Comparison of ENCODE assay signal across 28 cellular contexts in the genomic region with DNA sequence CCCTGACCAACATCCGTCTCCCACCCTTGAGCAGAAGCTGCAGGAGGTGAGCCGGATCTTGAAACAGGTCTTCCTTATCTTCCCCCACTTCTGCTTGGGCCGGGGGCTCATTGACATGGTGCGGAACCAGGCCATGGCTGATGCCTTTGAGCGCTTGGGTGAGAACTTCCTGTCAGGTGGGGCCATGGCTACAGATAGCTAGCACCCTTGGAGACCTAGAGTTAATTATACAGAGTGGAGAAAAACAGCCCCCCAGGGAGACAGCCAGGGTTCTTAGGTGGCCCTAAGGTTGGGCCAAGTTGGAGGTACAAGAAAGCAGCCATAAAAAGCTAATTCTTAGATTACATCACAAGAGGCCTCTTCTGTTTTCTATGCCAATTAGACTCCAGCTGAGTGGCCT. TPM values are rescaled to one million over a fixed set of nuclear protein-coding genes. Genes with fewer than 3 reads are reported as not detected.
DNase-seq lines count a peak whose midpoint lies in the region; ATAC-seq and TF ChIP-seq lines count a peak whose summit lies in the region.
"Had no signal": no experiment of that assay in that cellular context is flagged by ENCODE, and none has a peak within 500 bp of the region (broad histone marks: within the 10 kb centered on the region; RNA-seq: fewer than 3 reads in every experiment).

No MANE protein-coding gene starts in this region.

- no peak overlapping the region for H3K18ac ChIP-seq in H9 (ENCODE audit: insufficient read length, low read depth, low read length)

- no peak overlapping the region for H3K23ac ChIP-seq in H9 (ENCODE audit: insufficient read length, low read depth, low read length)

- H3K4me1 ChIP-seq in HEK293 (ENCODE audit: control insufficient read depth, insufficient read depth, low read length): no peaks in the 10 kb centered on the region
- H3K4me1 ChIP-seq in H9 (ENCODE audit: insufficient read depth, low read length): no peaks in the 10 kb centered on the region
- H3K4me1 ChIP-seq: gastrocnemius medialis, suprapubic skin, upper lobe of right lung had no signal

- H3K9ac ChIP-seq in H9 (ENCODE audit: extremely low read depth, insufficient read length, low read length): no peak overlapping the region

- H3K36me3 Mint-ChIP-seq in activated naive CD4-positive, alpha-beta T cell treated with anti-CD3 and anti-CD28 coated beads, Interleukin-2, amount 50 U/mL, for 24 hours: peaks cover 9% of the 10 kb centered on the region
- peaks cover 14% of the 10 kb centered on the region for H3K36me3 Mint-ChIP-seq in activated T-helper 17 cell treated with anti-CD3 and anti-CD28 coated beads, Interleukin-2, amount 50 U/mL, for 72 hours (ENCODE audit: low read depth)
- H3K36me3 Mint-ChIP-seq in stimulated activated effector memory CD8-positive, alpha-beta T cell treated with anti-CD3 and anti-CD28 coated beads, Interleukin-12 subunit alpha, Interleukin-12 subunit beta, amount 100 ng/mL, for 72 hours: peaks cover 8% of the 10 kb centered on the region
- H3K36me3 Mint-ChIP-seq in H9 (ENCODE audit: insufficient read depth in 1 of 3, low read depth in 3 of 3): peaks cover 0 to 17% (median 15%) of the 10 kb centered on the region in 3 experiments; a peak in 3 of 7 replicates

- H2AK5ac ChIP-seq in H9 (ENCODE audit: insufficient read length, low read length): no peak overlapping the region

- H4K91ac ChIP-seq in H9 (ENCODE audit: insufficient read length, low read depth, low read length): no peak overlapping the region

- H3K9me3 ChIP-seq in HEK293 (ENCODE audit: control insufficient read depth, insufficient read depth, low read depth, low read length) (no peaks in the 10 kb centered on the region), H9 (ENCODE audit: control insufficient read depth, low read depth, low read length) (peaks cover 19% of the 10 kb centered on the region)

- H4K20me1 ChIP-seq in H9 (ENCODE audit: control insufficient read depth, insufficient read depth, insufficient read length): no peaks in the 10 kb centered on the region

- no peaks in the 10 kb centered on the region for H3K27me3 ChIP-seq in H9 (ENCODE audit: insufficient read depth, low read length)
- H3K27me3 ChIP-seq: gastrocnemius medialis, suprapubic skin, upper lobe of right lung had no signal

- H3K79me2 ChIP-seq in H9 (ENCODE audit: insufficient read depth, low read length): no peaks in the 10 kb centered on the region

- no peak for ATAC-seq in activated T-helper 17 cell treated with anti-CD3 and anti-CD28 coated beads, Interleukin-2, amount 50 U/mL, for 72 hours (replicated peaks)
- no peak for ATAC-seq in stimulated activated effector memory CD8-positive, alpha-beta T cell treated with anti-CD3 and anti-CD28 coated beads, Interleukin-12 subunit alpha, Interleukin-12 subunit beta, amount 100 ng/mL, for 72 hours
- no peak for ATAC-seq in HG03139 (IDR thresholded peaks at IDR 0.05; ENCODE audit: unreplicated experiment)
- ATAC-seq: gastrocnemius medialis, GM23338, right cardiac atrium, upper lobe of right lung had no signal

- no peak overlapping the region for H2BK20ac ChIP-seq in H9 (ENCODE audit: low read depth, low read length, poor library complexity, severe bottlenecking)

- H2BK15ac ChIP-seq in H9 (ENCODE audit: low read depth, low read length): no peak overlapping the region

- H2BK12ac ChIP-seq in H9 (ENCODE audit: insufficient read length, low read depth, low read length): no peak overlapping the region

- peaks cover 22% of the 10 kb centered on the region for H3K4me1 Mint-ChIP-seq in activated naive CD4-positive, alpha-beta T cell treated with anti-CD3 and anti-CD28 coated beads, Interleukin-2, amount 50 U/mL, for 24 hours
- peaks cover 15% of the 10 kb centered on the region for H3K4me1 Mint-ChIP-seq in activated T-helper 17 cell treated with anti-CD3 and anti-CD28 coated beads, Interleukin-2, amount 50 U/mL, for 72 hours
- peaks cover 29% of the 10 kb centered on the region for H3K4me1 Mint-ChIP-seq in stimulated activated effector memory CD8-positive, alpha-beta T cell treated with anti-CD3 and anti-CD28 coated beads, Interleukin-12 subunit alpha, Interleukin-12 subunit beta, amount 100 ng/mL, for 72 hours
- peaks cover 0 to 10% of the 10 kb centered on the region in 2 experiments; a peak in 3 of 4 replicates for H3K4me1 Mint-ChIP-seq in H9
- H3K4me1 Mint-ChIP-seq: GM23338, neural crest cell had no signal

- TF ChIP-seq CTCF in HEK293 (tag by site-specific recombination; IDR thresholded peaks at IDR 0.05): no peak
- no peak for TF ChIP-seq CTCF in H9 (conservative IDR thresholded peaks at IDR 0.05)

- no CpG with 5 or more reads among the region's 5 CpGs for WGBS in H9 (ENCODE audit: extremely low coverage, insufficient read length, low lambda C conversion rate)

- DNase-seq in activated naive CD4-positive, alpha-beta T cell treated with anti-CD3 and anti-CD28 coated beads, Interleukin-2, amount 50 U/mL, for 16 hours: no peak
- no peak for DNase-seq in stimulated activated effector memory CD8-positive, alpha-beta T cell treated with anti-CD3 and anti-CD28 coated beads, Interleukin-12 subunit alpha, Interleukin-12 subunit beta, amount 100 ng/mL, for 72 hours (ENCODE audit: low spot score in 2 of 2)
- no peak for DNase-seq in stimulated activated CD4-positive, alpha-beta T cell treated with anti-CD3 and anti-CD28 coated beads, Interleukin-1b, Interleukin-23, amount 100 ng/mL, for 48 hours
- no peak for DNase-seq in H9
- DNase-seq: ACHN; activated CD4-positive, alpha-beta T cell treated with anti-CD3 and anti-CD28 coated beads for 1 hour; C1 segment of cervical spinal cord; central memory CD4-positive, alpha-beta T cell; dermis blood vessel endothelial cell; gastrocnemius medialis; NCI-H1048; NCI-H187 treated with DMSO at 0.1 percent for 48 hours; NCI-H2227 treated with DMSO at 0.1 percent for 48 hours; NCI-H526 treated with DMSO at 0.1 percent for 48 hours; right cardiac atrium; SIG-M5; stimulated activated CD4-positive, alpha-beta T cell treated with anti-CD3 and anti-CD28 coated beads, Interleukin-2, amount 100 ng/mL, for 48 hours; T-helper 2 cell; upper lobe of right lung had no signal

- H4K8ac ChIP-seq in H9 (replicated peaks; ENCODE audit: insufficient read length, low read depth, low read length): no peak overlapping the region

- H3K79me1 ChIP-seq in H9 (ENCODE audit: insufficient read depth, low read depth, low read length, poor library complexity, severe bottlenecking): no peaks in the 10 kb centered on the region

- no peak overlapping the region for H3K56ac ChIP-seq in H9 (ENCODE audit: insufficient read length, low read depth, low read length)

- H3K23me2 ChIP-seq in H9 (ENCODE audit: insufficient read length, low read depth, low read length, poor library complexity, severe bottlenecking): peaks cover 4% of the 10 kb centered on the region

- H3K27me3 Mint-ChIP-seq in activated naive CD4-positive, alpha-beta T cell treated with anti-CD3 and anti-CD28 coated beads, Interleukin-2, amount 50 U/mL, for 24 hours: no peaks in the 10 kb centered on the region
- H3K27me3 Mint-ChIP-seq in activated T-helper 17 cell treated with anti-CD3 and anti-CD28 coated beads, Interleukin-2, amount 50 U/mL, for 72 hours: no peaks in the 10 kb centered on the region
- no peaks in the 10 kb centered on the region; the same call in none of the 2 replicates for H3K27me3 Mint-ChIP-seq in H9 (ENCODE audit: low read depth)

- H2BK5ac ChIP-seq in H9 (ENCODE audit: insufficient read length, low read length): no peak overlapping the region

- H3T11ph ChIP-seq in H9 (ENCODE audit: low read length): no peak overlapping the region

- no peak overlapping the region for H3K4me3 ChIP-seq in HEK293 (ENCODE audit: low read depth, low read length)
- H3K4me3 ChIP-seq: gastrocnemius medialis, GM23338, suprapubic skin, upper lobe of right lung had no signal

- H3K9me3 Mint-ChIP-seq in activated naive CD4-positive, alpha-beta T cell treated with anti-CD3 and anti-CD28 coated beads, Interleukin-2, amount 50 U/mL, for 24 hours: no peaks in the 10 kb centered on the region
- H3K9me3 Mint-ChIP-seq in activated T-helper 17 cell treated with anti-CD3 and anti-CD28 coated beads, Interleukin-2, amount 50 U/mL, for 72 hours: no peaks in the 10 kb centered on the region
- no peaks in the 10 kb centered on the region for H3K9me3 Mint-ChIP-seq in stimulated activated effector memory CD8-positive, alpha-beta T cell treated with anti-CD3 and anti-CD28 coated beads, Interleukin-12 subunit alpha, Interleukin-12 subunit beta, amount 100 ng/mL, for 72 hours
- H3K9me3 Mint-ChIP-seq in H9: no peaks in the 10 kb centered on the region
- H3K9me3 Mint-ChIP-seq: activated T-helper 1 cell treated with anti-CD3 and anti-CD28 coated beads, Interleukin-12 subunit alpha, Interleukin-12 subunit beta, Interleukin-2, Interleukin-4 antibody, amounts not matched to agents 30 ng/mL and 10 ng/mL and 1 ng/mL, durations not matched to agents 14 hours and 24 hours and 36 hours; neural crest cell had no signal

- no peak overlapping the region for H3K4me3 Mint-ChIP-seq in activated naive CD4-positive, alpha-beta T cell treated with anti-CD3 and anti-CD28 coated beads, Interleukin-2, amount 50 U/mL, for 24 hours
- H3K4me3 Mint-ChIP-seq in activated T-helper 17 cell treated with anti-CD3 and anti-CD28 coated beads, Interleukin-2, amount 50 U/mL, for 72 hours: peak overlapping the region; percentile 46
- no peak overlapping the region for H3K4me3 Mint-ChIP-seq in stimulated activated effector memory CD8-positive, alpha-beta T cell treated with anti-CD3 and anti-CD28 coated beads, Interleukin-12 subunit alpha, Interleukin-12 subunit beta, amount 100 ng/mL, for 72 hours
- H3K4me3 Mint-ChIP-seq in H9: no peak overlapping the region; a peak in 1 of 5 replicates
- H3K4me3 Mint-ChIP-seq: activated T-helper 1 cell treated with anti-CD3 and anti-CD28 coated beads, Interleukin-12 subunit alpha, Interleukin-12 subunit beta, Interleukin-2, Interleukin-4 antibody, amounts not matched to agents 30 ng/mL and 10 ng/mL and 1 ng/mL, durations not matched to agents 14 hours and 24 hours and 36 hours; GM23338; neural crest cell had no signal

- POLR2A ChIA-PET in HEK293 (lab: Yijun Ruan, JAX): no interaction called here

- no peak overlapping the region for H3K4me2 ChIP-seq in H9 (ENCODE audit: insufficient read depth, insufficient read length, low read length)
- H3K4me2 ChIP-seq: GM23338 had no signal

- H3K36me3 ChIP-seq in HEK293 (ENCODE audit: control insufficient read depth in 2 of 2, insufficient read depth in 1 of 2, low read length in 2 of 2): peaks cover 0 to 44% of the 10 kb centered on the region in 2 experiments; a peak in 2 of 3 replicates
- H3K36me3 ChIP-seq: upper lobe of right lung had no signal

- CTCF ChIA-PET in HEK293 (lab: Yijun Ruan, JAX): interaction anchor here (0.9 kb wide), 1 partner anchor 137 kb away, joined by 3 read pairs; no protein-coding TSS in a partner anchor

- no peak overlapping the region for H3K14ac ChIP-seq in H9 (ENCODE audit: insufficient read depth, low read length)

- no peak overlapping the region for H4K5ac ChIP-seq in H9 (ENCODE audit: insufficient read length, low read depth, low read length)

- H3K27ac ChIP-seq in HEK293 (ENCODE audit: extremely low read depth, low read depth, low read length) (no peak overlapping the region), H9 (ENCODE audit: insufficient read length, low read depth, low read length) (no peak overlapping the region)
- H3K27ac ChIP-seq: gastrocnemius medialis, suprapubic skin, upper lobe of right lung had no signal

- H3K4ac ChIP-seq in H9 (ENCODE audit: low read depth, low read length): no peak overlapping the region

- H2BK120ac ChIP-seq in H9 (ENCODE audit: low read depth, low read length, poor library complexity, severe bottlenecking): no peak overlapping the region

- H2AFZ ChIP-seq in H9 (ENCODE audit: low read length): no peak overlapping the region
- H2AFZ ChIP-seq: GM23338 had no signal

- peak overlapping the region; percentile 74 for H3K27ac Mint-ChIP-seq in activated naive CD4-positive, alpha-beta T cell treated with anti-CD3 and anti-CD28 coated beads, Interleukin-2, amount 50 U/mL, for 24 hours
- H3K27ac Mint-ChIP-seq in activated T-helper 17 cell treated with anti-CD3 and anti-CD28 coated beads, Interleukin-2, amount 50 U/mL, for 72 hours: peak overlapping the region; percentile 85
- peak overlapping the region; percentile 90 for H3K27ac Mint-ChIP-seq in stimulated activated effector memory CD8-positive, alpha-beta T cell treated with anti-CD3 and anti-CD28 coated beads, Interleukin-12 subunit alpha, Interleukin-12 subunit beta, amount 100 ng/mL, for 72 hours
- no peak overlapping the region for H3K27ac Mint-ChIP-seq in H9
- H3K27ac Mint-ChIP-seq: activated T-helper 1 cell treated with anti-CD3 and anti-CD28 coated beads, Interleukin-12 subunit alpha, Interleukin-12 subunit beta, Interleukin-2, Interleukin-4 antibody, amounts not matched to agents 30 ng/mL and 10 ng/mL and 1 ng/mL, durations not matched to agents 14 hours and 24 hours and 36 hours; GM23338 had no signal

RNA-seq across cellular contexts. Expression of a gene that starts 8.9 kb away (rescaled TPM):
- 100 to 1,000 TPM; 211 to 310 TPM for total RNA-seq in activated T-helper 17 cell treated with anti-CD3 and anti-CD28 coated beads, Interleukin-2, amount 50 U/mL, for 72 hours
- 35.0 and 39.8 TPM in 2 replicates for total RNA-seq in H9 (2021)

RNA-seq across cellular contexts. Expression of a gene that starts 18.2 kb away (rescaled TPM):
- 10 to 100 TPM; 21.8 to 31.2 TPM for total RNA-seq in activated T-helper 17 cell treated with anti-CD3 and anti-CD28 coated beads, Interleukin-2, amount 50 U/mL, for 72 hours
- 28.3 and 34.6 TPM in 2 replicates for total RNA-seq in H9 (2021)

RNA-seq across cellular contexts. Expression of a gene that starts 31.7 kb away (rescaled TPM):
- total RNA-seq in activated T-helper 17 cell treated with anti-CD3 and anti-CD28 coated beads, Interleukin-2, amount 50 U/mL, for 72 hours: 100 to 1,000 TPM; 152 to 246 TPM
- 524 and 529 TPM in 2 replicates for total RNA-seq in H9 (2021)

RNA-seq across cellular contexts. Expression of a gene that starts 36.8 kb away (rescaled TPM):
- not detected for total RNA-seq in activated T-helper 17 cell treated with anti-CD3 and anti-CD28 coated beads, Interleukin-2, amount 50 U/mL, for 72 hours
- total RNA-seq in H9 (2021): not detected in 2 replicates
- total RNA-seq: activated T-helper 1 cell treated with anti-CD3 and anti-CD28 coated beads, Interleukin-12 subunit alpha, Interleukin-12 subunit beta, Interleukin-2, Interleukin-4 antibody, amounts not matched to agents 30 ng/mL and 10 ng/mL and 1 ng/mL, durations not matched to agents 14 hours and 24 hours and 36 hours; dermis blood vessel endothelial cell; gastrocnemius medialis; GM23338; lung microvascular endothelial cell; neural crest cell; right cardiac atrium; suprapubic skin; upper lobe of right lung had no signal

RNA-seq across cellular contexts. Expression of a gene that starts 37.1 kb away (rescaled TPM):
- total RNA-seq in activated T-helper 17 cell treated with anti-CD3 and anti-CD28 coated beads, Interleukin-2, amount 50 U/mL, for 72 hours: 100 to 1,000 TPM; 155 to 248 TPM
- total RNA-seq in H9 (2021): 261 and 272 TPM in 2 replicates

Comparison
In these comparisons a context has a peak if more than half of its experiments do, and no peak if none do; other contexts are left out.
1. H3K27ac Mint-ChIP-seq: peak in activated naive CD4-positive, alpha-beta T cell treated with anti-CD3 and anti-CD28 coated beads, Interleukin-2, amount 50 U/mL, for 24 hours (single experiment), activated T-helper 17 cell treated with anti-CD3 and anti-CD28 coated beads, Interleukin-2, amount 50 U/mL, for 72 hours (single experiment) and stimulated activated effector memory CD8-positive, alpha-beta T cell treated with anti-CD3 and anti-CD28 coated beads, Interleukin-12 subunit alpha, Interleukin-12 subunit beta, amount 100 ng/mL, for 72 hours (single experiment); none in H9 (0 of 3).